Comparison of ENCODE assay signal across 1 cellular context in the genomic region with DNA sequence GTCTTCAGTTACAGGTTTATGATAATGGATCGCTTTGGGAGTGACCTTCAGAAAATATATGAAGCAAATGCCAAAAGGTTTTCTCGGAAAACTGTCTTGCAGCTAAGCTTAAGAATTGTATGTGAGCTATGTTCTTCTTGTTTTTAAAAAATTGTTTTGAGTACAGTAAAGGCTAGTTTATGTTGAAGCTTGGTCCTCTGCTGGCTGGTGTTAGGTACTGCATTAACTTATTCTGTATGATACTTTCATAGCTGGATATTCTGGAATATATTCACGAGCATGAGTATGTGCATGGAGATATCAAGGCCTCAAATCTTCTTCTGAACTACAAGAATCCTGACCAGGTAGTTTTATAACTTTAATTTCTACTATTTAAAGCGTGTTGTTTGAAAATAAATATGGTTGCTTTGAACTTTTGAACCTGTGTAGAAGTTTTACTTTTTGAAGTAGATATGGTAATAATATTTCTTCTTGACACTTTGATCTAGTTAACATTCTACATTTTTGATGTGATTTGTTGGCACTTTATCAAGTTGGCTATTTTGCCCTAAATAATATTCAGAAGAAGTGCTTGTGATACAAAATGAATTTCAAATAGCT.
TF ChIP-seq lines count a peak whose summit lies in the region.

No MANE protein-coding gene starts in this region.

TF ChIP-seq in K562, 482 proteins besides CTCF, POLR2A, EP300 and RAD21:
- no peak for TF ChIP-seq SMAD2 (IDR thresholded peaks at IDR 0.05; ENCODE audit: low read depth, low read length)
- no peak for TF ChIP-seq ZNF445 (CRISPR knock-in tag; IDR thresholded peaks at IDR 0.05; ENCODE audit: low read depth)
- TF ChIP-seq, protein P1, sequence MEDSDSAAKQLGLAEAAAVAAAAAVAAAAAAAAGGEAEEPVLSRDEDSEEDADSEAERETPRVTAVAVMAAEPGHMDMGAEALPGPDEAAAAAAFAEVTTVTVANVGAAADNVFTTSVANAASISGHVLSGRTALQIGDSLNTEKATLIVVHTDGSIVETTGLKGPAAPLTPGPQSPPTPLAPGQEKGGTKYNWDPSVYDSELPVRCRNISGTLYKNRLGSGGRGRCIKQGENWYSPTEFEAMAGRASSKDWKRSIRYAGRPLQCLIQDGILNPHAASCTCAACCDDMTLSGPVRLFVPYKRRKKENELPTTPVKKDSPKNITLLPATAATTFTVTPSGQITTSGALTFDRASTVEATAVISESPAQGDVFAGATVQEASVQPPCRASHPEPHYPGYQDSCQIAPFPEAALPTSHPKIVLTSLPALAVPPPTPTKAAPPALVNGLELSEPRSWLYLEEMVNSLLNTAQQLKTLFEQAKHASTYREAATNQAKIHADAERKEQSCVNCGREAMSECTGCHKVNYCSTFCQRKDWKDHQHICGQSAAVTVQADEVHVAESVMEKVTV (CRISPR knock-in tag; IDR thresholded peaks at IDR 0.05) = peak; percentile 42; the same call in 1 of the 2 replicates
- TF ChIP-seq SMAD4 (CRISPR knock-in tag; conservative IDR thresholded peaks at IDR 0.05) = no peak
- no peak for TF ChIP-seq ZEB2 (IDR thresholded peaks at IDR 0.05)
- TF ChIP-seq, protein P2, sequence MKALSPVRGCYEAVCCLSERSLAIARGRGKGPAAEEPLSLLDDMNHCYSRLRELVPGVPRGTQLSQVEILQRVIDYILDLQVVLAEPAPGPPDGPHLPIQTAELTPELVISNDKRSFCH (CRISPR knock-in tag; IDR thresholded peaks at IDR 0.05) = 0 out of 2 replicates have a peak, but pooled peaks have one; percentile 8
- TF ChIP-seq, protein P2 (tag; IDR thresholded peaks at IDR 0.05) = no peak
- TF ChIP-seq KLF10 (CRISPR knock-in tag; IDR thresholded peaks at IDR 0.05) = no peak
- TF ChIP-seq, protein P3, sequence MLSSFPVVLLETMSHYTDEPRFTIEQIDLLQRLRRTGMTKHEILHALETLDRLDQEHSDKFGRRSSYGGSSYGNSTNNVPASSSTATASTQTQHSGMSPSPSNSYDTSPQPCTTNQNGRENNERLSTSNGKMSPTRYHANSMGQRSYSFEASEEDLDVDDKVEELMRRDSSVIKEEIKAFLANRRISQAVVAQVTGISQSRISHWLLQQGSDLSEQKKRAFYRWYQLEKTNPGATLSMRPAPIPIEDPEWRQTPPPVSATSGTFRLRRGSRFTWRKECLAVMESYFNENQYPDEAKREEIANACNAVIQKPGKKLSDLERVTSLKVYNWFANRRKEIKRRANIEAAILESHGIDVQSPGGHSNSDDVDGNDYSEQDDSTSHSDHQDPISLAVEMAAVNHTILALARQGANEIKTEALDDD (IDR thresholded peaks at IDR 0.05) = peak; percentile 33; the same call in 1 of the 2 replicates
- TF ChIP-seq ZBTB1 (CRISPR knock-in tag; IDR thresholded peaks at IDR 0.05; ENCODE audit: borderline replicate concordance, low read depth) = no peak
- TF ChIP-seq ZNF778 (CRISPR knock-in tag; IDR thresholded peaks at IDR 0.05) = no peak
- no peak for TF ChIP-seq CREB1 (IDR thresholded peaks at IDR 0.05)
- TF ChIP-seq CREB1 (CRISPR knock-in tag; IDR thresholded peaks at IDR 0.05) = no peak
- no peak for TF ChIP-seq FOSL1 (tag; conservative IDR thresholded peaks at IDR 0.05)
- no peak for TF ChIP-seq PCBP2 (IDR thresholded peaks at IDR 0.05; ENCODE audit: low read depth, low read length, poor library complexity, severe bottlenecking)
- TF ChIP-seq SMARCB1 (IDR thresholded peaks at IDR 0.05; ENCODE audit: insufficient read length, low read depth) = no peak
- TF ChIP-seq, protein P4, sequence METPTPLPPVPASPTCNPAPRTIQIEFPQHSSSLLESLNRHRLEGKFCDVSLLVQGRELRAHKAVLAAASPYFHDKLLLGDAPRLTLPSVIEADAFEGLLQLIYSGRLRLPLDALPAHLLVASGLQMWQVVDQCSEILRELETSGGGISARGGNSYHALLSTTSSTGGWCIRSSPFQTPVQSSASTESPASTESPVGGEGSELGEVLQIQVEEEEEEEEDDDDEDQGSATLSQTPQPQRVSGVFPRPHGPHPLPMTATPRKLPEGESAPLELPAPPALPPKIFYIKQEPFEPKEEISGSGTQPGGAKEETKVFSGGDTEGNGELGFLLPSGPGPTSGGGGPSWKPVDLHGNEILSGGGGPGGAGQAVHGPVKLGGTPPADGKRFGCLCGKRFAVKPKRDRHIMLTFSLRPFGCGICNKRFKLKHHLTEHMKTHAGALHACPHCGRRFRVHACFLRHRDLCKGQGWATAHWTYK (CRISPR knock-in tag; IDR thresholded peaks at IDR 0.05) = no peak
- peak; percentile 48 for TF ChIP-seq SMC3 (conservative IDR thresholded peaks at IDR 0.05; ENCODE audit: insufficient read depth, low read depth, low read length)
- TF ChIP-seq SIN3B (IDR thresholded peaks at IDR 0.05; ENCODE audit: low read depth) = no peak
